ENCODE assay signal across 9 cellular contexts in the genomic region with DNA sequence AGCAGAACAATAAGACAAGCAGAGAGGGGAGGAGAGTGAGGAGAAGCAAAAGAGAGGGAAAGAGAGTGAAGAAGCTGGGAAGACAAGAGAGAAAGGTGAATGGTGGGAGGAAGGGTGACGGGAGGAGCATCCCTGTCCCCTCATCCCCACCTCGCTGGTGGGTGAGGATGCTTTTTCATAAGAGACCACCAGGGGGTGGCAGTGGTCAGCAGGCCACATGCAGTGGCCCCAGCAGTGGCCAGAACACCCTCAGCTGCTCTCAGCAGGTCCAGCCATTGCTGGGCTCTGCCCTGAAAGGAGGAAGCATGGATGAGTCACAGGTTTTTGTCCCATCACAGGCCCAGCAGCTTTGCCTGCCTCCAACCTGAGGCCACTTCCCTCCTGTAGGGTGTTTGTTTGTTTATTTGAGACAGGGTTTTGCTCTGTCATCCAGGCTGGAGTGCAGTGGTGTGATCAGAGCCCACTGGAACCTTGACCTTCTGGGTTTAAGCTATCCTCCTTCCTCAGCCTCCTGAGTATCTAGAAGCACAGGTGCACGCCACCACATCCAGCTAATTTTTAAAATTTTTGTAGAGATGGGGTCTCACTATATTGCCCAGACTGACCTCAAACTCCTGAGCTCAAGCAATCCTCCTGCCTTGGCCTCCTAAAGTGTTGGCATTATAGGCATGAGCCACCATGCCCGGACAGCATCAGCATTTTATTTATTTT. TPM values are rescaled to one million over a fixed set of nuclear protein-coding genes. Genes with fewer than 3 reads are reported as not detected.
DNase-seq lines count a peak whose midpoint lies in the region; ATAC-seq, FAIRE-seq and TF ChIP-seq lines count a peak whose summit lies in the region.
"Had no signal": no experiment of that assay in that cellular context is flagged by ENCODE, and none has a peak within 500 bp of the region (broad histone marks: within the 10 kb centered on the region; RNA-seq: fewer than 3 reads in every experiment).

No MANE protein-coding gene starts in this region.

- H3K27ac ChIP-seq in KOPT-K1 (ENCODE audit: low read depth, low read length, poor library complexity, severe bottlenecking) (peak overlapping the region; percentile 36), kidney (ENCODE audit: low read depth in 2 of 2, low read length in 2 of 2) (no peak overlapping the region)
- H3K27ac ChIP-seq: BLaER1 had no signal

- no peaks in the 10 kb centered on the region for H3K4me1 ChIP-seq in kidney (ENCODE audit: control insufficient read depth in 1 of 2, insufficient read depth in 1 of 2, low read depth in 1 of 2, low read length in 2 of 2)

- no peak for FAIRE-seq in kidney (lab: Jason Lieb, UNC)

- H3K4me3 Mint-ChIP-seq in T-cell: no peak overlapping the region

- TF ChIP-seq CTCF in kidney (IDR thresholded peaks at IDR 0.05; ENCODE audit: borderline replicate concordance, extremely low read depth, insufficient read depth): peak; percentile 67

- H3K27ac Mint-ChIP-seq in T-cell: peak overlapping the region; percentile 2 to 61

- H3K36me3 ChIP-seq in KOPT-K1 (ENCODE audit: insufficient read depth, low read length) (no peaks in the 10 kb centered on the region), kidney (ENCODE audit: control insufficient read depth in 1 of 2, insufficient read depth in 2 of 2, low read length in 2 of 2) (no peaks in the 10 kb centered on the region)
- H3K36me3 ChIP-seq: BLaER1 had no signal

- H3K9me3 ChIP-seq in KOPT-K1 (ENCODE audit: insufficient read depth, low read length, poor library complexity, severe bottlenecking) (peaks cover 5% of the 10 kb centered on the region), kidney (ENCODE audit: control insufficient read depth in 1 of 2, low read length in 2 of 2) (peaks cover 0 to 4% of the 10 kb centered on the region in 2 donors)

- intact Hi-C loops in kidney (cut with DNase I): no loop called here

- POLR2A ChIA-PET in T-cell (lab: Charles Lee): no interaction called here

- peaks cover 0 to 4% (median 0%) of the 10 kb centered on the region in 3 donors for H3K9me3 Mint-ChIP-seq in T-cell

- no peaks in the 10 kb centered on the region for H3K36me3 Mint-ChIP-seq in T-cell

- H3K27me3 Mint-ChIP-seq in T-cell: no peaks in the 10 kb centered on the region

- H3K9ac ChIP-seq in kidney (ENCODE audit: low read length in 2 of 2): no peak overlapping the region
- H3K9ac ChIP-seq: BLaER1 had no signal

- CTCF ChIA-PET in T-cell (lab: Charles Lee): interaction anchor here (0.5 to 3.4 kb wide), 9 partner anchors 10 to 180 kb away, joined by 3 to 13 read pairs (median 6); a partner anchor contains a TSS

- peak; percentile 38 to 49 (median 41) for DNase-seq in NCI-H1417 (lab: John Stamatoyannopoulos, UW)
- DNase-seq in NCI-H1417 treated with DMSO at 0.1 percent for 48 hours (lab: John Stamatoyannopoulos, UW): no peak
- DNase-seq in T-cell: peak in 18 of 34 experiments; percentile 16 to 58 (median 25)
- peak; percentile 24 for DNase-seq in central memory CD4-positive, alpha-beta T cell
- peak; percentile 88 for DNase-seq in kidney
- peak; percentile 22 for DNase-seq in stimulated activated CD8-positive, alpha-beta memory T cell treated with anti-CD3 and anti-CD28 coated beads, Interleukin-4, amount 100 ng/mL, for 24 hours (ENCODE audit: low read depth)

- no peak overlapping the region for H3K4me3 ChIP-seq in kidney (ENCODE audit: low read length in 2 of 2)
- H3K4me3 ChIP-seq: BLaER1 had no signal

- ATAC-seq in T-cell (replicated peaks in 1 of 4): peak; percentile 64 to 75 (median 67)
- no peak for ATAC-seq in HG02852 (IDR thresholded peaks at IDR 0.05; ENCODE audit: unreplicated experiment)

- peaks cover 25 to 47% (median 28%) of the 10 kb centered on the region in 3 donors for H3K4me1 Mint-ChIP-seq in T-cell

RNA-seq across cellular contexts. Expression of a gene that starts 23.9 kb away (rescaled TPM):
- total RNA-seq in T-cell: 10 to 100 TPM in 1 of 5 donors, 1 to 10 TPM in 4; 2.8 to 11.1 (median 3.3) TPM
- total RNA-seq in kidney: 49.5 TPM
- polyA plus RNA-seq in kidney (ENCODE audit: insufficient read depth, low read depth, low replicate concordance): 0.97 TPM

RNA-seq across cellular contexts. Expression of a gene that starts 43.4 kb away (rescaled TPM):
- total RNA-seq in T-cell (100 to 1,000 TPM; 146 to 185 (median 160) TPM), kidney (194 TPM)
- 202 TPM for polyA plus RNA-seq in kidney (ENCODE audit: insufficient read depth, low read depth, low replicate concordance)
